Comparison of ENCODE assay signal across 15 cellular contexts in the genomic region with DNA sequence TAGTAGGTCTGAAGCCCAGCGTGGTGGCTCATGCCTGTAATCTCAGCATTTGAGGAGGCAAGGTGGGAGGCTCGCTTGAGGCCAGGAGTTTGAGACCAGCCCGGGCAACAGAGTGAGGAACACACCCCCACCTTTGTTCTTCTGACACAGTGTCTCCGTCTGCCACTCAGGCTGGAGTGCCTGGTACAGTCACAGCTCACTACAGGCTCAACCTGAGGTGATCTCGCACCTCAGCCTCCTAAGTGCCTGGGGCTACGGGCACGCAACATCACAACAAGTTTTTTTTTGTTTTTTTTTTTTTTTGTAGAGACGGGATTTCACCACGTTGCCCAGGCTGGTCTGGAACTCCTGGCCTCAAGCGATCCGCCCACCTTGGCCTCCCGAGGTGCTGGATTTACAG. TPM values are rescaled to one million over a fixed set of nuclear protein-coding genes. Genes with fewer than 3 reads are reported as not detected.
DNase-seq lines count a peak whose midpoint lies in the region; ATAC-seq and TF ChIP-seq lines count a peak whose summit lies in the region.
"Had no signal": no experiment of that assay in that cellular context is flagged by ENCODE, and none has a peak within 500 bp of the region (broad histone marks: within the 10 kb centered on the region; RNA-seq: fewer than 3 reads in every experiment).

No MANE protein-coding gene starts in this region.

- peaks cover 10% of the 10 kb centered on the region; the same call in 1 of the 2 replicates for H3K4me1 ChIP-seq in ES-I3 (ENCODE audit: insufficient read depth, low read length)
- H3K4me1 ChIP-seq in lung (ENCODE audit: control insufficient read depth in 2 of 2, insufficient read depth in 2 of 2, low read length in 2 of 2) = peaks cover 0 to 4% of the 10 kb centered on the region in 2 donors

- H3K9ac ChIP-seq in ES-I3 (ENCODE audit: low read depth, low read length) = peak overlapping the region; percentile 26; the same call in 1 of the 2 replicates
- H3K9ac ChIP-seq: BLaER1 treated with 17β-estradiol and CSF1 and Interleukin-3, amounts not matched to agents 10 nM and 100 nM had no signal

- WGBS in lung, 2 donors = 65 to 74% methylated on average over 12 of the region's 12 CpGs

- H3K27me3 ChIP-seq in lung (ENCODE audit: control insufficient read depth, insufficient read depth) = no peaks in the 10 kb centered on the region
- H3K27me3 ChIP-seq in WERI-Rb-1 (ENCODE audit: insufficient read depth, low read depth, severe bottlenecking) = no peaks in the 10 kb centered on the region
- H3K27me3 ChIP-seq: BLaER1 treated with 17β-estradiol and CSF1 and Interleukin-3, amounts not matched to agents 10 nM and 100 nM; spleen had no signal

- TF ChIP-seq CTCF in epithelial cell of esophagus (IDR thresholded peaks at IDR 0.05; ENCODE audit: insufficient read depth, low read depth, low read length, missing control alignments) = no peak
- TF ChIP-seq CTCF in lung (IDR thresholded peaks at IDR 0.05; ENCODE audit: control extremely low read depth, extremely low read depth) = no peak
- no peak for TF ChIP-seq CTCF in WERI-Rb-1 (IDR thresholded peaks at IDR 0.05; ENCODE audit: low read depth, low read length)

- no peaks in the 10 kb centered on the region for H3K36me3 ChIP-seq in ES-I3 (ENCODE audit: insufficient read depth, low read length)
- no peaks in the 10 kb centered on the region for H3K36me3 ChIP-seq in lung (ENCODE audit: control insufficient read depth in 2 of 2, insufficient read depth in 2 of 2, low read length in 2 of 2)
- no peaks in the 10 kb centered on the region for H3K36me3 ChIP-seq in WERI-Rb-1
- H3K36me3 ChIP-seq: BLaER1 treated with 17β-estradiol and CSF1 and Interleukin-3, amounts not matched to agents 10 nM and 100 nM; spleen had no signal

- peak; percentile 89 for DNase-seq in epithelial cell of esophagus (ENCODE audit: low read depth)
- DNase-seq in lung (ENCODE audit: low spot score) = no peak
- no peak for DNase-seq in NCI-H510A treated with DMSO at 0.1 percent for 48 hours (lab: John Stamatoyannopoulos, UW)
- no peak for DNase-seq in mucosa of gallbladder (ENCODE audit: low spot score)
- DNase-seq in WERI-Rb-1 = no peak
- DNase-seq: effector memory CD8-positive, alpha-beta T cell; kidney glomerular epithelial cell; midbrain; NCI-H1105; NCI-H2081; spleen; stimulated activated CD8-positive, alpha-beta memory T cell treated with anti-CD3 and anti-CD28 coated beads, Interleukin-4, amount 100 ng/mL, for 48 hours had no signal

- peak; percentile 39 for ATAC-seq in lung (ENCODE audit: insufficient read depth, low FRiP score)
- ATAC-seq: activated CD4-positive, CD25-positive, alpha-beta regulatory T cell treated with anti-CD3 and anti-CD28 coated beads, Interleukin-2, amount 50 U/mL, for 24 hours; effector memory CD8-positive, alpha-beta T cell had no signal

- H3K27ac ChIP-seq in lung (ENCODE audit: low read depth in 1 of 2, low read length in 1 of 2) (peak overlapping the region in 1 of 2 donors; percentile 73), WERI-Rb-1 (no peak overlapping the region)
- H3K27ac ChIP-seq: BLaER1 treated with 17β-estradiol and CSF1 and Interleukin-3, amounts not matched to agents 10 nM and 100 nM had no signal

- H3K9me3 ChIP-seq in ES-I3 (ENCODE audit: control insufficient read depth, insufficient read depth, low read length) = no peaks in the 10 kb centered on the region
- no peaks in the 10 kb centered on the region for H3K9me3 ChIP-seq in lung (ENCODE audit: control insufficient read depth in 2 of 2, insufficient read depth in 1 of 2, low read length in 1 of 2)
- H3K9me3 ChIP-seq in WERI-Rb-1 (ENCODE audit: severe bottlenecking) = no peaks in the 10 kb centered on the region
- H3K9me3 ChIP-seq: BLaER1 treated with 17β-estradiol and CSF1 and Interleukin-3, amounts not matched to agents 10 nM and 100 nM; spleen had no signal

- H3K4me3 ChIP-seq in epithelial cell of esophagus (ENCODE audit: low read length) (no peak overlapping the region), lung (no peak overlapping the region), WERI-Rb-1 (ENCODE audit: low read depth, low read length) (no peak overlapping the region)
- H3K4me3 ChIP-seq: BLaER1 treated with 17β-estradiol and CSF1 and Interleukin-3, amounts not matched to agents 10 nM and 100 nM; spleen had no signal

RNA-seq across cellular contexts. Expression of gene TLCD3A, which starts 6.7 kb away (rescaled TPM):
- total RNA-seq in lung (10 to 100 TPM; 11.9 to 16.2 TPM), mucosa of gallbladder (30.2 TPM)
- polyA plus RNA-seq in lung = 10 to 100 TPM in 1 of 2 donors, 1 to 10 TPM in 1; 8.4 to 10.0 TPM

RNA-seq across cellular contexts. Expression of gene VPS53, which starts 11.1 kb away (rescaled TPM):
- total RNA-seq in lung (10 to 100 TPM; 34.7 to 74.7 TPM), mucosa of gallbladder (73.1 TPM)
- polyA plus RNA-seq in lung = 10 to 100 TPM; 11.9 to 14.1 TPM

RNA-seq across cellular contexts. Expression of gene GEMIN4, which starts 26.3 kb away (rescaled TPM):
- total RNA-seq in lung (10 to 100 TPM; 16.7 to 21.7 TPM), mucosa of gallbladder (25.1 TPM)
- 10 to 100 TPM in 1 of 2 donors, 1 to 10 TPM in 1; 8.5 to 11.8 TPM for polyA plus RNA-seq in lung

RNA-seq across cellular contexts. Expression of gene GLOD4, which starts 56.3 kb away (rescaled TPM):
- 10 to 100 TPM; 39.9 to 60.3 TPM for total RNA-seq in lung
- 10 to 100 TPM; 31.9 to 36.9 TPM for polyA plus RNA-seq in lung
- 59.4 TPM for total RNA-seq in mucosa of gallbladder

RNA-seq across cellular contexts. Expression of gene MRM3, which starts 56.4 kb away (rescaled TPM):
- total RNA-seq in lung (10 to 100 TPM; 12.5 to 16.3 TPM), mucosa of gallbladder (13.4 TPM)
- 10 to 100 TPM; 10.4 to 13.8 TPM for polyA plus RNA-seq in lung
